20 cellular contexts compared by ENCODE assay signal in the genomic region with DNA sequence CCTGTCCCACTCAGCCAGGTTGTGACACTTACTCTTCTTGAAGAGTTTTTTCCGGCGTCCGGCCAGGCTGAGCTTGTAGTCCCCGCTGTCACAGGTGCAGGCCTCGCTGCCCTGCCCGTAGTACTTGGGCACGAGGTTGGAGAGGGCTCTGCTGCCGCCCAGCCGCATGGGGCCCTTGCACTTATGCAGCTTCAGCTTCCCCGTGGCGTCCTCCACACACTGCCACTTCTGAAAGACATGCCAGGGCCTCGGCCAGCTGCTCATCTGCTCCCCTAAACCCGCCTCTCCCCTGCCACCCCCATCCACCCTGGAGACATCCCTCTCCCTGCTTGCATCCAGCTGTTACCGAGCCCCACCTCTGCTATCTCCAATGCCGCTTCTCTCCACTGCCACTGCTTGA.
"Had no signal": no experiment of that assay in that cellular context is flagged by ENCODE, and none has a peak within 500 bp of the region (broad histone marks: within the 10 kb centered on the region; RNA-seq: fewer than 3 reads in every experiment).

No MANE protein-coding gene starts in this region.

- H3K36me3 Mint-ChIP-seq: activated naive CD8-positive, alpha-beta T cell treated with anti-CD3 and anti-CD28 coated beads, Interleukin-2, amount 10 ng/mL, durations not matched to agents 7 days and 5 days; memory B cell; T-cell had no signal

- H3K27ac Mint-ChIP-seq: activated naive CD8-positive, alpha-beta T cell treated with anti-CD3 and anti-CD28 coated beads, Interleukin-2, amount 10 ng/mL, durations not matched to agents 7 days and 5 days; memory B cell; nephron; T-cell had no signal

- ATAC-seq: activated T-cell treated with anti-CD3 and anti-CD28 coated beads, Interleukin-2, amount 50 U/mL, for 4 hours; heart left ventricle; left cardiac atrium; right cardiac atrium; T-cell had no signal

- H3K4me1 Mint-ChIP-seq: activated naive CD8-positive, alpha-beta T cell treated with anti-CD3 and anti-CD28 coated beads, Interleukin-2, amount 10 ng/mL, durations not matched to agents 7 days and 5 days; nephron; T-cell had no signal

- H3K9me3 Mint-ChIP-seq: activated naive CD8-positive, alpha-beta T cell treated with anti-CD3 and anti-CD28 coated beads, Interleukin-2, amount 10 ng/mL, durations not matched to agents 7 days and 5 days; activated T-cell treated with anti-CD3 and anti-CD28 coated beads, Interleukin-2, amount 50 U/mL, for 4 hours; memory B cell; nephron; T-cell had no signal

- H3K27ac ChIP-seq: colonic mucosa, epithelial cell of prostate, heart left ventricle, parathyroid adenoma, testis had no signal

- H3K27me3 Mint-ChIP-seq: activated naive CD8-positive, alpha-beta T cell treated with anti-CD3 and anti-CD28 coated beads, Interleukin-2, amount 10 ng/mL, durations not matched to agents 7 days and 5 days; T-cell had no signal

- FAIRE-seq: bronchial epithelial cell had no signal

- H3K4me3 Mint-ChIP-seq: activated naive CD8-positive, alpha-beta T cell treated with anti-CD3 and anti-CD28 coated beads, Interleukin-2, amount 10 ng/mL, durations not matched to agents 7 days and 5 days; activated T-cell treated with anti-CD3 and anti-CD28 coated beads, Interleukin-2, amount 50 U/mL, for 4 hours; memory B cell; nephron; T-cell had no signal

- H3K4me1 ChIP-seq: colonic mucosa, parathyroid adenoma, testis had no signal

- H3K9me3 ChIP-seq: colonic mucosa, heart left ventricle, testis had no signal

- H3K4me3 ChIP-seq: colonic mucosa, heart left ventricle, testis had no signal

- DNase-seq: activated CD4-positive, alpha-beta T cell treated with anti-CD3 and anti-CD28 coated beads for 1 hour; activated naive CD4-positive, alpha-beta T cell treated with Interleukin-2 at 50 U/mL for 16 hours; activated naive CD8-positive, alpha-beta T cell treated with anti-CD3 and anti-CD28 coated beads, Interleukin-2, amount 10 ng/mL, durations not matched to agents 7 days and 5 days; activated T-cell treated with anti-CD3 and anti-CD28 coated beads, Interleukin-2, amount 50 U/mL, for 4 hours; amygdala; colonic mucosa; islet precursor cell; left cardiac atrium; stimulated activated naive CD4-positive, alpha-beta T cell; T-cell; T-helper 9 cell; testis; trophoblast cell had no signal

- H3K36me3 ChIP-seq: colonic mucosa had no signal

- H3K27me3 ChIP-seq: colonic mucosa, heart left ventricle, testis had no signal
